ENCODE assay signal across 19 cellular contexts in the genomic region with DNA sequence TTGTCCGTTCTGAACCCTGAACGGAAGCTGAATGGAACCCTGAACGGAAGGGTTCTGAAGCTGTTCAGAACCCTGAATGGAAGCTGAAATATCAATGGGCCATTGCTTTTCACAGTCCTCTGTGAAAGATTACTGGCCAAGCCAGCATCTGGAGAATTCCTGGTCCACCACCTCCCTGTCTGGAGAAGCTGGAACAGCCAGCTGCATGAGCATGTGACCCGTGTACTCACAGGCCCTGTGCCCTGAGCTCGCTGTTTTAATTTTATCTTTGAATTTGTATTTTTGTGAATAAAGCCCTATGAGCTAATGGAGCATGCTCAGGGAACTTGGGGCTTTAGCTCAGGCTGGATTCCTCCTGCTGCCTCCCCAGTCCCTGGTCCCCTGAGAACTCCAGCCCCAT. TPM values are rescaled to one million over a fixed set of nuclear protein-coding genes. Genes with fewer than 3 reads are reported as not detected.
DNase-seq lines count a peak whose midpoint lies in the region; ATAC-seq and TF ChIP-seq lines count a peak whose summit lies in the region.
"Had no signal": no experiment of that assay in that cellular context is flagged by ENCODE, and none has a peak within 500 bp of the region (broad histone marks: within the 10 kb centered on the region; RNA-seq: fewer than 3 reads in every experiment).

No MANE protein-coding gene starts in this region.

- peak; percentile 55 for DNase-seq in GM03348 (ENCODE audit: low spot score)
- no peak for DNase-seq in esophagus muscularis mucosa (ENCODE audit: extremely low spot score)
- no peak for DNase-seq in mesenchymal stem cell
- no peak for DNase-seq in stomach
- DNase-seq in stimulated activated CD4-positive, alpha-beta T cell treated with anti-CD3 and anti-CD28 coated beads, Interleukin-2, amount 100 ng/mL, for 24 hours = no peak
- no peak for DNase-seq in activated CD4-positive, alpha-beta memory T cell treated with anti-CD3 and anti-CD28 coated beads, Interleukin-2, amount 10 ng/mL, durations not matched to agents 7 days and 5 days
- DNase-seq in stimulated activated naive CD4-positive, alpha-beta T cell (lab: John Stamatoyannopoulos, UW) = no peak
- DNase-seq: activated CD8-positive, alpha-beta T cell treated with anti-CD3 and anti-CD28 coated beads, Interleukin-2, amount 10 ng/mL, durations not matched to agents 7 days and 5 days; adrenal gland; HCEC 1CT; MM.1S; naive thymus-derived CD8-positive, alpha-beta T cell; NCI-H187 treated with DMSO at 0.1 percent for 48 hours; NCI-H524 treated with DMSO at 0.1 percent for 48 hours; stimulated activated CD4-positive, alpha-beta T cell treated with anti-CD3 and anti-CD28 coated beads, Interleukin-1b, Interleukin-23, amount 100 ng/mL, for 48 hours had no signal

- H2AK5ac ChIP-seq in mesenchymal stem cell (ENCODE audit: low read length, severe bottlenecking) = no peak overlapping the region

- no peak overlapping the region for H3K4me2 ChIP-seq in mesenchymal stem cell (ENCODE audit: low read length, poor library complexity, severe bottlenecking)

- TF ChIP-seq CTCF in esophagus muscularis mucosa (IDR thresholded peaks at IDR 0.05) = no peak
- no peak for TF ChIP-seq CTCF in stomach (IDR thresholded peaks at IDR 0.05)

- H3K23ac ChIP-seq in mesenchymal stem cell (ENCODE audit: low read length in 2 of 2) = no peak overlapping the region

- H3K4me1 ChIP-seq in esophagus muscularis mucosa (peaks cover 26 to 64% (median 57%) of the 10 kb centered on the region in 4 donors), mesenchymal stem cell (ENCODE audit: control insufficient read depth, insufficient read depth, low read depth, low read length) (peaks cover 17% of the 10 kb centered on the region), stomach (peaks cover 14 to 59% (median 36%) of the 10 kb centered on the region in 4 donors)

- TF ChIP-seq POLR2A in esophagus muscularis mucosa (IDR thresholded peaks at IDR 0.05; ENCODE audit: low read depth) (no peak), stomach (IDR thresholded peaks at IDR 0.05) (no peak)

- TF ChIP-seq EP300 in esophagus muscularis mucosa (IDR thresholded peaks at IDR 0.05) (no peak), stomach (IDR thresholded peaks at IDR 0.05) (no peak)

- WGBS in esophagus muscularis mucosa = 96% methylated on average over 3 of the region's 5 CpGs
- 100% methylated on average over 4 of the region's 5 CpGs for WGBS in mesenchymal stem cell
- WGBS in stomach, 5 donors = 72 to 84% (median 84%) methylated on average over 5 of the region's 5 CpGs

- H2AFZ ChIP-seq in mesenchymal stem cell (ENCODE audit: low read depth, low read length) = no peak overlapping the region

- no peaks in the 10 kb centered on the region for H3K9me3 Mint-ChIP-seq in activated CD4-positive, alpha-beta memory T cell treated with anti-CD3 and anti-CD28 coated beads, Interleukin-2, amount 10 ng/mL, durations not matched to agents 7 days and 5 days
- H3K9me3 Mint-ChIP-seq: naive thymus-derived CD8-positive, alpha-beta T cell had no signal

- POLR2A ChIA-PET in activated CD4-positive, alpha-beta memory T cell treated with anti-CD3 and anti-CD28 coated beads, Interleukin-2, amount 10 ng/mL, durations not matched to agents 7 days and 5 days (lab: Charles Lee) = no interaction called here

- CTCF ChIA-PET in activated CD4-positive, alpha-beta memory T cell treated with anti-CD3 and anti-CD28 coated beads, Interleukin-2, amount 10 ng/mL, durations not matched to agents 7 days and 5 days (lab: Charles Lee) = interaction anchor here (1.6 kb wide), 1 partner anchor 67 kb away, joined by 6 read pairs; no protein-coding TSS in a partner anchor

- intact Hi-C loops in esophagus muscularis mucosa (cut with DNase I) = no loop called here
- intact Hi-C loops in stomach (cut with DNase I; ENCODE audit: low total_unique reads) = no loop called here

- no peak overlapping the region for H2BK5ac ChIP-seq in mesenchymal stem cell (ENCODE audit: low read depth, low read length, poor library complexity, severe bottlenecking)

- H3K4me1 Mint-ChIP-seq in activated CD4-positive, alpha-beta memory T cell treated with anti-CD3 and anti-CD28 coated beads, Interleukin-2, amount 10 ng/mL, durations not matched to agents 7 days and 5 days = peaks cover 10% of the 10 kb centered on the region

- H3K4ac ChIP-seq in mesenchymal stem cell (ENCODE audit: low read depth in 1 of 2, low read length in 2 of 2) = no peak overlapping the region

- H3K27ac ChIP-seq in esophagus muscularis mucosa (replicated peaks in 1 of 4) (peak overlapping the region; percentile 37 to 72 (median 64)), mesenchymal stem cell (ENCODE audit: low read length, poor library complexity, severe bottlenecking) (no peak overlapping the region), stomach (peak overlapping the region in 4 of 5 donors; percentile 22 to 80 (median 56))
- H3K27ac ChIP-seq: epithelial cell of prostate had no signal

- H3K36me3 Mint-ChIP-seq in activated CD4-positive, alpha-beta memory T cell treated with anti-CD3 and anti-CD28 coated beads, Interleukin-2, amount 10 ng/mL, durations not matched to agents 7 days and 5 days (ENCODE audit: low read depth) = no peaks in the 10 kb centered on the region
- H3K36me3 Mint-ChIP-seq: naive thymus-derived CD8-positive, alpha-beta T cell had no signal

- H3K27me3 ChIP-seq in esophagus muscularis mucosa = no peaks in the 10 kb centered on the region
- no peaks in the 10 kb centered on the region for H3K27me3 ChIP-seq in mesenchymal stem cell (ENCODE audit: control insufficient read depth in 1 of 2, insufficient read depth in 1 of 2, low read length in 2 of 2)
- H3K27me3 ChIP-seq in stomach = no peaks in the 10 kb centered on the region
- H3K27me3 ChIP-seq: adrenal gland had no signal

- H2BK120ac ChIP-seq in mesenchymal stem cell (ENCODE audit: low read depth, low read length) = no peak overlapping the region

- H2BK12ac ChIP-seq in mesenchymal stem cell (ENCODE audit: low read length in 2 of 2) = no peak overlapping the region

- H3K27ac Mint-ChIP-seq in activated CD4-positive, alpha-beta memory T cell treated with anti-CD3 and anti-CD28 coated beads, Interleukin-2, amount 10 ng/mL, durations not matched to agents 7 days and 5 days = no peak overlapping the region
- H3K27ac Mint-ChIP-seq: activated CD8-positive, alpha-beta T cell treated with anti-CD3 and anti-CD28 coated beads, Interleukin-2, amount 10 ng/mL, durations not matched to agents 7 days and 5 days had no signal

- H3K36me3 ChIP-seq in esophagus muscularis mucosa (peaks cover 0 to 10% (median 0%) of the 10 kb centered on the region in 4 donors), mesenchymal stem cell (ENCODE audit: control insufficient read depth in 1 of 2, insufficient read depth in 2 of 2, low read depth in 1 of 2, low read length in 2 of 2) (peaks cover 17 to 58% of the 10 kb centered on the region in 2 experiments), stomach (no peaks in the 10 kb centered on the region)
- H3K36me3 ChIP-seq: adrenal gland had no signal

- H3K9me3 ChIP-seq in esophagus muscularis mucosa (no peaks in the 10 kb centered on the region), mesenchymal stem cell (ENCODE audit: control insufficient read depth, low read length) (no peaks in the 10 kb centered on the region), stomach (no peaks in the 10 kb centered on the region)
- H3K9me3 ChIP-seq: adrenal gland had no signal

- ATAC-seq in esophagus mucosa = no peak
- ATAC-seq: activated CD8-positive, alpha-beta T cell treated with anti-CD3 and anti-CD28 coated beads, Interleukin-2, amount 10 ng/mL, durations not matched to agents 7 days and 5 days; naive thymus-derived CD8-positive, alpha-beta T cell had no signal

- peak overlapping the region; percentile 86 for H3K9ac ChIP-seq in mesenchymal stem cell (ENCODE audit: low read length)

- no peak overlapping the region for H4K8ac ChIP-seq in mesenchymal stem cell (ENCODE audit: low read length)

- no peak overlapping the region for H3K4me3 Mint-ChIP-seq in activated CD4-positive, alpha-beta memory T cell treated with anti-CD3 and anti-CD28 coated beads, Interleukin-2, amount 10 ng/mL, durations not matched to agents 7 days and 5 days
- H3K4me3 Mint-ChIP-seq: activated CD8-positive, alpha-beta T cell treated with anti-CD3 and anti-CD28 coated beads, Interleukin-2, amount 10 ng/mL, durations not matched to agents 7 days and 5 days; naive thymus-derived CD8-positive, alpha-beta T cell had no signal

- H4K91ac ChIP-seq in mesenchymal stem cell (ENCODE audit: low read length) = no peak overlapping the region

- H2BK15ac ChIP-seq in mesenchymal stem cell (ENCODE audit: low read depth, poor library complexity, severe bottlenecking) = no peak overlapping the region

- H3K79me1 ChIP-seq in mesenchymal stem cell (replicated peaks; ENCODE audit: low read length, poor library complexity, severe bottlenecking) = peaks cover 1% of the 10 kb centered on the region

- H3K27me3 Mint-ChIP-seq in activated CD4-positive, alpha-beta memory T cell treated with anti-CD3 and anti-CD28 coated beads, Interleukin-2, amount 10 ng/mL, durations not matched to agents 7 days and 5 days = peaks cover 17% of the 10 kb centered on the region

- H3K18ac ChIP-seq in mesenchymal stem cell (ENCODE audit: low read depth in 1 of 2, low read length in 2 of 2) = no peak overlapping the region

- H3K14ac ChIP-seq in mesenchymal stem cell (ENCODE audit: low read length in 2 of 2) = no peak overlapping the region

- H3K4me3 ChIP-seq in esophagus muscularis mucosa = no peak overlapping the region
- H3K4me3 ChIP-seq in mesenchymal stem cell (ENCODE audit: insufficient read depth in 1 of 2, low read depth in 1 of 2, low read length in 2 of 2) = peak overlapping the region in 1 of 2 experiments; percentile 57
- no peak overlapping the region for H3K4me3 ChIP-seq in stomach
- H3K4me3 ChIP-seq: adrenal gland had no signal

RNA-seq across cellular contexts. Expression of a gene that starts 37.2 kb away (rescaled TPM):
- 100 to 1,000 TPM; 101 to 146 (median 109) TPM for total RNA-seq in esophagus muscularis mucosa
- polyA plus RNA-seq in mesenchymal stem cell (2013, experiment 1 of 2) = 204 TPM
- polyA plus RNA-seq in mesenchymal stem cell (2013, experiment 2 of 2) = 204 TPM
- 10 to 100 TPM; 45.9 to 81.2 (median 69.5) TPM for total RNA-seq in stomach
- 10 to 100 TPM; 26.3 to 31.5 (median 27.0) TPM for polyA plus RNA-seq in stomach
- total RNA-seq in activated CD4-positive, alpha-beta memory T cell treated with anti-CD3 and anti-CD28 coated beads, Interleukin-2, amount 10 ng/mL, durations not matched to agents 7 days and 5 days = not detected
- 15.3 TPM for total RNA-seq in esophagus mucosa
- total RNA-seq: activated CD8-positive, alpha-beta T cell treated with anti-CD3 and anti-CD28 coated beads, Interleukin-2, amount 10 ng/mL, durations not matched to agents 7 days and 5 days; naive thymus-derived CD8-positive, alpha-beta T cell had no signal
- polyA plus RNA-seq: naive thymus-derived CD8-positive, alpha-beta T cell had no signal

RNA-seq across cellular contexts. Expression of a gene that starts 44.1 kb away (rescaled TPM):
- total RNA-seq in esophagus muscularis mucosa (1 to 10 TPM in 1 of 4 donors, not detected in 3; 1.2 TPM), stomach (not detected), esophagus mucosa (not detected)
- not detected for polyA plus RNA-seq in mesenchymal stem cell (2013, experiment 1 of 2)
- polyA plus RNA-seq in mesenchymal stem cell (2013, experiment 2 of 2) = not detected
- polyA plus RNA-seq in stomach = not detected
- not detected for total RNA-seq in activated CD4-positive, alpha-beta memory T cell treated with anti-CD3 and anti-CD28 coated beads, Interleukin-2, amount 10 ng/mL, durations not matched to agents 7 days and 5 days
- total RNA-seq: activated CD8-positive, alpha-beta T cell treated with anti-CD3 and anti-CD28 coated beads, Interleukin-2, amount 10 ng/mL, durations not matched to agents 7 days and 5 days; adrenal gland; left colon; naive thymus-derived CD8-positive, alpha-beta T cell; pulmonary artery endothelial cell had no signal
- polyA plus RNA-seq: naive thymus-derived CD8-positive, alpha-beta T cell had no signal

Comparison
In these comparisons a context has a peak if more than half of its experiments do, and no peak if none do; other contexts are left out.
1. RNA of a gene that starts 37.2 kb away (total RNA-seq): 101 to 146 TPM in esophagus muscularis mucosa, 45.9 to 81.2 TPM in stomach and 15.3 TPM in esophagus mucosa (single experiment); not detected in activated CD4-positive, alpha-beta memory T cell treated with anti-CD3 and anti-CD28 coated beads, Interleukin-2, amount 10 ng/mL, durations not matched to agents 7 days and 5 days; every median in the first group is over 10 times any median in the second.